ENCODE assay signal across 9 cellular contexts in genomic region chrX:72121381-72121780, GRCh38. TPM values are rescaled to one million over a fixed set of nuclear protein-coding genes. Genes with fewer than 3 reads are reported as not detected.
DNase-seq lines count a peak whose midpoint lies in the region; ATAC-seq and TF ChIP-seq lines count a peak whose summit lies in the region.
"Had no signal": no experiment of that assay in that cellular context is flagged by ENCODE, and none has a peak within 500 bp of the region (broad histone marks: within the 10 kb centered on the region; RNA-seq: fewer than 3 reads in every experiment).

No MANE protein-coding gene starts in this region.

- peak; percentile 84 for ATAC-seq in CD8-positive, alpha-beta T cell
- peak; percentile 92 for ATAC-seq in natural killer cell treated with Interleukin-12 subunit alpha and Interleukin-12 subunit beta and Interleukin-15 and Interleukin-18, amount 100 ng/mL, for 72 hours

- H2AFZ ChIP-seq in PC-9, result no peak overlapping the region

- H3K36me3 Mint-ChIP-seq in CD8-positive, alpha-beta T cell, result no peaks in the 10 kb centered on the region
- no peaks in the 10 kb centered on the region for H3K36me3 Mint-ChIP-seq in natural killer cell treated with Interleukin-12 subunit alpha and Interleukin-12 subunit beta and Interleukin-15 and Interleukin-18, amount 100 ng/mL, for 72 hours
- H3K36me3 Mint-ChIP-seq: IgD-negative memory B cell had no signal

- peaks cover 17% of the 10 kb centered on the region for H3K4me1 ChIP-seq in CD8-positive, alpha-beta T cell (ENCODE audit: insufficient read depth, low read length)
- H3K4me1 ChIP-seq in HEK293 (ENCODE audit: control insufficient read depth, insufficient read depth, low read length), result peaks cover 5% of the 10 kb centered on the region; the same call in 1 of the 2 replicates
- H3K4me1 ChIP-seq in PC-9 (replicated peaks; ENCODE audit: insufficient read depth), result no peaks in the 10 kb centered on the region

- no peak overlapping the region for H3K4me2 ChIP-seq in PC-9

- CTCF ChIA-PET in CD8-positive, alpha-beta T cell (lab: Charles Lee), result interaction anchor here (1.0 kb wide), 1 partner anchor 102 kb away, joined by 3 read pairs; no protein-coding TSS in a partner anchor
- CTCF ChIA-PET in HEK293 (lab: Yijun Ruan, JAX) (interaction anchor here (0.9 to 1.3 kb wide), 3 partner anchors 100 to 102 kb away, joined by 3 to 9 read pairs (median 3); no protein-coding TSS in a partner anchor), PC-9 (lab: Charles Lee) (no interaction called here)

- H4K20me1 ChIP-seq in PC-9 (ENCODE audit: insufficient read depth), result no peaks in the 10 kb centered on the region

- POLR2A ChIA-PET in CD8-positive, alpha-beta T cell (lab: Charles Lee), result no interaction called here
- POLR2A ChIA-PET in HEK293 (lab: Yijun Ruan, JAX) (interaction anchor here (0.9 to 1.4 kb wide), 2 partner anchors 10 to 156 kb away, joined by 3 read pairs; partner anchors contain the start of genes RPS4X and RTL5), PC-9 (lab: Charles Lee; ENCODE audit: unreplicated experiment) (no interaction called here)

- H3K9me2 ChIP-seq in PC-9 (ENCODE audit: insufficient read depth), result no peaks in the 10 kb centered on the region

- H3K27me3 Mint-ChIP-seq in CD8-positive, alpha-beta T cell (ENCODE audit: low read depth), result no peaks in the 10 kb centered on the region
- H3K27me3 Mint-ChIP-seq in natural killer cell treated with Interleukin-12 subunit alpha and Interleukin-12 subunit beta and Interleukin-15 and Interleukin-18, amount 100 ng/mL, for 72 hours, result peaks cover 0 to 32% of the 10 kb centered on the region in 2 donors

- intact Hi-C loops in CD8-positive, alpha-beta T cell (cut with DNase I, micrococcal nuclease), result loop anchor here (1.0 to 10.0 kb wide), 3 partner anchors 21 to 267 kb away; no protein-coding TSS in a partner anchor
- intact Hi-C loops in PC-9 (cut with micrococcal nuclease; ENCODE audit: unreplicated experiment), result no loop called here

- no peaks in the 10 kb centered on the region for H3K36me3 ChIP-seq in CD8-positive, alpha-beta T cell (ENCODE audit: insufficient read depth, low read length)
- no peaks in the 10 kb centered on the region for H3K36me3 ChIP-seq in HEK293 (ENCODE audit: control insufficient read depth in 2 of 2, insufficient read depth in 1 of 2, low read length in 2 of 2)
- H3K36me3 ChIP-seq in PC-9 (ENCODE audit: low read depth), result no peaks in the 10 kb centered on the region

- H3K27ac Mint-ChIP-seq in CD8-positive, alpha-beta T cell, result peak overlapping the region; percentile 77
- peak overlapping the region; percentile 69 to 70 for H3K27ac Mint-ChIP-seq in natural killer cell treated with Interleukin-12 subunit alpha and Interleukin-12 subunit beta and Interleukin-15 and Interleukin-18, amount 100 ng/mL, for 72 hours
- H3K27ac Mint-ChIP-seq: IgD-negative memory B cell had no signal

- H3F3A ChIP-seq in PC-9 (ENCODE audit: insufficient read depth, low read depth), result no peaks in the 10 kb centered on the region

- no peaks in the 10 kb centered on the region for H3K79me2 ChIP-seq in PC-9 (ENCODE audit: low read depth)

- H3K4me3 Mint-ChIP-seq in CD8-positive, alpha-beta T cell, result peak overlapping the region; percentile 47
- H3K4me3 Mint-ChIP-seq in natural killer cell treated with Interleukin-12 subunit alpha and Interleukin-12 subunit beta and Interleukin-15 and Interleukin-18, amount 100 ng/mL, for 72 hours, result peak overlapping the region; percentile 67

- H3K9me3 Mint-ChIP-seq in CD8-positive, alpha-beta T cell, result no peaks in the 10 kb centered on the region
- no peaks in the 10 kb centered on the region for H3K9me3 Mint-ChIP-seq in natural killer cell treated with Interleukin-12 subunit alpha and Interleukin-12 subunit beta and Interleukin-15 and Interleukin-18, amount 100 ng/mL, for 72 hours
- H3K9me3 Mint-ChIP-seq: IgD-negative memory B cell had no signal

- H3K27ac ChIP-seq in CD8-positive, alpha-beta T cell (ENCODE audit: low read depth, low read length), result no peak overlapping the region
- H3K27ac ChIP-seq in HEK293 (ENCODE audit: extremely low read depth, low read depth, low read length) (0 out of 2 replicates have a peak overlapping the region, but pooled peaks have one; percentile 19), PC-9 (no peak overlapping the region)

- H3K4me1 Mint-ChIP-seq in CD8-positive, alpha-beta T cell (ENCODE audit: low read depth), result peaks cover 34% of the 10 kb centered on the region
- peaks cover 57 to 58% of the 10 kb centered on the region in 2 donors for H3K4me1 Mint-ChIP-seq in natural killer cell treated with Interleukin-12 subunit alpha and Interleukin-12 subunit beta and Interleukin-15 and Interleukin-18, amount 100 ng/mL, for 72 hours (ENCODE audit: low read depth in 2 of 2)

- DNase-seq in CD8-positive, alpha-beta T cell, result peak in 6 of 7 experiments; percentile 30 to 66 (median 53)
- peak; percentile 35 for DNase-seq in T-helper 22 cell (ENCODE audit: low read depth)
- DNase-seq in epithelial cell of esophagus (ENCODE audit: low read depth), result peak; percentile 63
- peak; percentile 70 for DNase-seq in natural killer cell treated with Interleukin-12 subunit alpha and Interleukin-12 subunit beta and Interleukin-15 and Interleukin-18, amount 100 ng/mL, for 72 hours (ENCODE audit: low spot score)
- no peak for DNase-seq in PC-9
- DNase-seq in NCI-H345 (lab: John Stamatoyannopoulos, UW), result no peak
- DNase-seq in NCI-H748 (lab: John Stamatoyannopoulos, UW; ENCODE audit: unreplicated experiment), result no peak

- TF ChIP-seq CTCF in CD8-positive, alpha-beta T cell (IDR thresholded peaks at IDR 0.05), result no peak
- TF ChIP-seq CTCF in HEK293 (tag by site-specific recombination; IDR thresholded peaks at IDR 0.05), result no peak
- TF ChIP-seq CTCF in epithelial cell of esophagus (IDR thresholded peaks at IDR 0.05; ENCODE audit: insufficient read depth, low read depth, low read length, missing control alignments), result no peak
- TF ChIP-seq CTCF in PC-9 (conservative IDR thresholded peaks at IDR 0.05), result no peak

- no peaks in the 10 kb centered on the region for H3K9me3 ChIP-seq in CD8-positive, alpha-beta T cell (ENCODE audit: low read length)
- H3K9me3 ChIP-seq in HEK293 (ENCODE audit: control insufficient read depth, insufficient read depth, low read depth, low read length) (no peaks in the 10 kb centered on the region), PC-9 (ENCODE audit: insufficient read depth, low read depth) (no peaks in the 10 kb centered on the region)

- no peak overlapping the region for H3K4me3 ChIP-seq in CD8-positive, alpha-beta T cell (ENCODE audit: low read depth, low read length)
- H3K4me3 ChIP-seq in HEK293 (ENCODE audit: low read depth, low read length) (no peak overlapping the region), epithelial cell of esophagus (ENCODE audit: low read length) (no peak overlapping the region), PC-9 (no peak overlapping the region)

- H3K27me3 ChIP-seq in CD8-positive, alpha-beta T cell (ENCODE audit: insufficient read depth, low read length), result no peaks in the 10 kb centered on the region
- H3K27me3 ChIP-seq in PC-9 (ENCODE audit: insufficient read depth, low read depth), result peaks cover 1% of the 10 kb centered on the region; the same call in 1 of the 2 replicates

- BruUV-seq in PC-9 (replicated peaks; lab: Mats Ljungman, UMichigan), result no TSS peak

TF ChIP-seq in HEK293, 187 proteins besides CTCF, POLR2A, EP300 and RAD21 (continues in another document):
- TF ChIP-seq SALL2 (tag by site-specific recombination; IDR thresholded peaks at IDR 0.05; ENCODE audit: borderline replicate concordance) (no peak), ZNF596 (tag by site-specific recombination; IDR thresholded peaks at IDR 0.05) (no peak), ZNF560 (tag by site-specific recombination; IDR thresholded peaks at IDR 0.05; ENCODE audit: borderline replicate concordance) (no peak), GLIS1 (tag by site-specific recombination; IDR thresholded peaks at IDR 0.05) (no peak), ZNF558 (tag by site-specific recombination; IDR thresholded peaks at IDR 0.05) (no peak), IKZF3 (tag by site-specific recombination; IDR thresholded peaks at IDR 0.05) (no peak), ZNF138 (tag by site-specific recombination; IDR thresholded peaks at IDR 0.05; ENCODE audit: borderline replicate concordance) (no peak), ZNF518A (tag by site-specific recombination; conservative IDR thresholded peaks at IDR 0.05; ENCODE audit: low read depth) (no peak)

RNA-seq across cellular contexts. Expression of gene RTL5, which starts 10.3 kb away (rescaled TPM):
- total RNA-seq in CD8-positive, alpha-beta T cell, result 1 to 10 TPM in 1 of 2 experiments, under 1 TPM in 1; 0.52 to 1.1 TPM
- under 1 TPM; 0.33 to 0.75 TPM for total RNA-seq in natural killer cell treated with Interleukin-12 subunit alpha and Interleukin-12 subunit beta and Interleukin-15 and Interleukin-18, amount 100 ng/mL, for 72 hours
- total RNA-seq in PC-9 (2021), result not detected in 2 replicates

Comparison
In these comparisons a context has a peak if more than half of its experiments do, and no peak if none do; other contexts are left out.
1. DNase-seq: peak in CD8-positive, alpha-beta T cell (6 of 7), T-helper 22 cell (single experiment), epithelial cell of esophagus (single experiment) and natural killer cell treated with Interleukin-12 subunit alpha and Interleukin-12 subunit beta and Interleukin-15 and Interleukin-18, amount 100 ng/mL, for 72 hours (single experiment); none in PC-9 (0 of 2), NCI-H345 (single experiment) and NCI-H748 (single experiment).